9 cellular contexts compared by ENCODE assay signal in the genomic region with DNA sequence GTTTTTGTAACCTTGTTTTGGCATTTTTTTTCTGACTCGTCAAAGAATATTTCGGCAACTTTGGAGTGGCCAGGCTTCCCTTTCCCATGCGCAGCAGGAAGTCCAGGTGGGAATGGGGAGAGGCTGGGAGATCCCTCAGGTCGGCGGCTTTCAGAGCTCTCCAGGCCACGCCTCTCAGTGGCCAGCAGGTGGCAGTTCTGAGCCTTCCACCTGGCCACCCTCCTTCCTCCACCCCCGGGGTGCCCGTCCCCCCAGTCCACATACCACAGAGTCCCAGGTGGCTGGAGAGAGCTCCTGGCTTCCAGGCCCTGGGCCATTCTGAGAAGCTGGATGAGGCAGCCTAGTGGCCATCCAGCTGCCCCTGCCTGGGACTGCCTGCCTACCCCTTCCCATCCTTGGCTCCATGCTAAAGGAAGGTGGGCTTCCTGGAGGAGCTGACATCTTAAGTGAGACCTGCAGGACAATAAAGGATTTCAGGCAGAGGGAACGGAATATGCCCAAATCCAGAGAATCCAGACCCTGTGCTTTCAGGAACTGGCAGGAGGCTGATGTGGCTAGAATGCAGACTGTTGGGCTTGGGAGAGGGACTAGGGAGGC. TPM values are rescaled to one million over a fixed set of nuclear protein-coding genes. Genes with fewer than 3 reads are reported as not detected.
DNase-seq lines count a peak whose midpoint lies in the region; ATAC-seq and TF ChIP-seq lines count a peak whose summit lies in the region.
"Had no signal": no experiment of that assay in that cellular context is flagged by ENCODE, and none has a peak within 500 bp of the region (broad histone marks: within the 10 kb centered on the region; RNA-seq: fewer than 3 reads in every experiment).

No MANE protein-coding gene starts in this region.

- H3K36me3 Mint-ChIP-seq in CD8-positive, alpha-beta memory T cell = no peaks in the 10 kb centered on the region
- no peaks in the 10 kb centered on the region for H3K36me3 Mint-ChIP-seq in activated B cell treated with CpG ODN at 0.5 μM for 24 hours (ENCODE audit: low read depth)

- no peaks in the 10 kb centered on the region for H3K9me3 Mint-ChIP-seq in CD8-positive, alpha-beta memory T cell
- no peaks in the 10 kb centered on the region for H3K9me3 Mint-ChIP-seq in activated B cell treated with CpG ODN at 0.5 μM for 24 hours
- H3K9me3 Mint-ChIP-seq: dendritic cell treated with granulocyte-macrophage colony-stimulating factor and Interleukin-4, amounts not matched to agents 40 ng/mL and 50 ng/mL, for 4 days had no signal

- no peak overlapping the region for H3K4me3 Mint-ChIP-seq in CD8-positive, alpha-beta memory T cell
- H3K4me3 Mint-ChIP-seq in activated B cell treated with CpG ODN at 0.5 μM for 24 hours = no peak overlapping the region
- H3K4me3 Mint-ChIP-seq: dendritic cell treated with granulocyte-macrophage colony-stimulating factor and Interleukin-4, amounts not matched to agents 40 ng/mL and 50 ng/mL, for 4 days had no signal

- ATAC-seq in HG03280 (IDR thresholded peaks at IDR 0.05; ENCODE audit: unreplicated experiment) (peak; percentile 55), activated B cell treated with CpG ODN at 0.5 μM for 24 hours (ENCODE audit: low read depth) (peak; percentile 66), gastrocnemius medialis (no peak)

- H3K27me3 Mint-ChIP-seq in CD8-positive, alpha-beta memory T cell = peaks cover 24 to 40% of the 10 kb centered on the region in 2 donors
- peaks cover 29% of the 10 kb centered on the region for H3K27me3 Mint-ChIP-seq in activated B cell treated with CpG ODN at 0.5 μM for 24 hours

- in situ Hi-C loops in gastrocnemius medialis (cut with MboI; ENCODE audit: low sequenced_read_pairs in 4 of 4) = loop anchor here in 1 of 4 donors (25.0 kb wide), 1 partner anchor 96 kb away; no protein-coding TSS in a partner anchor

- no peak overlapping the region for H3K4me3 ChIP-seq in CD8-positive, alpha-beta memory T cell (ENCODE audit: low read length)
- no peak overlapping the region for H3K4me3 ChIP-seq in fibroblast of pulmonary artery (replicated peaks; ENCODE audit: low read depth, low read length)
- H3K4me3 ChIP-seq in gastrocnemius medialis = no peak overlapping the region

- no peaks in the 10 kb centered on the region for H3K36me3 ChIP-seq in CD8-positive, alpha-beta memory T cell (ENCODE audit: insufficient read depth, low read length)
- no peaks in the 10 kb centered on the region for H3K36me3 ChIP-seq in gastrocnemius medialis

- H3K27me3 ChIP-seq in CD8-positive, alpha-beta memory T cell (ENCODE audit: insufficient read depth, low read length, poor library complexity, severe bottlenecking) = no peaks in the 10 kb centered on the region
- no peaks in the 10 kb centered on the region for H3K27me3 ChIP-seq in gastrocnemius medialis

- no peaks in the 10 kb centered on the region for H3K4me1 ChIP-seq in CD8-positive, alpha-beta memory T cell (ENCODE audit: insufficient read depth, low read length)
- no peaks in the 10 kb centered on the region for H3K4me1 ChIP-seq in gastrocnemius medialis

- TF ChIP-seq POLR2A in gastrocnemius medialis (IDR thresholded peaks at IDR 0.05) = no peak

- DNase-seq in CD8-positive, alpha-beta memory T cell = peak in 3 of 5 donors; percentile 14 to 44 (median 25)
- no peak for DNase-seq in activated B cell treated with CpG ODN at 0.5 μM for 24 hours
- DNase-seq in fibroblast of pulmonary artery (ENCODE audit: low read depth) = no peak
- DNase-seq in gastrocnemius medialis = no peak
- no peak for DNase-seq in CD1c-positive myeloid dendritic cell (ENCODE audit: extremely low spot score)
- DNase-seq in NOMO-1 treated with dmso at 0.1 percent for 144 hours (lab: John Stamatoyannopoulos, UW; ENCODE audit: unreplicated experiment) = no peak
- no peak for DNase-seq in NCI-H187 treated with DMSO at 0.1 percent for 48 hours (lab: John Stamatoyannopoulos, UW)

- no peaks in the 10 kb centered on the region for H3K4me1 Mint-ChIP-seq in CD8-positive, alpha-beta memory T cell
- no peaks in the 10 kb centered on the region for H3K4me1 Mint-ChIP-seq in activated B cell treated with CpG ODN at 0.5 μM for 24 hours

- POLR2A ChIA-PET in CD8-positive, alpha-beta memory T cell (lab: Charles Lee) = no interaction called here
- POLR2A ChIA-PET in activated B cell treated with CpG ODN at 0.5 μM for 24 hours (lab: Charles Lee) = interaction anchor here (0.6 kb wide), 1 partner anchor 13 kb away, joined by 4 read pairs; no protein-coding TSS in a partner anchor

- intact Hi-C loops in activated B cell treated with CpG ODN at 0.5 μM for 24 hours (cut with micrococcal nuclease) (no loop called here), gastrocnemius medialis (cut with DNase I; ENCODE audit: low total_unique reads) (loop anchor here (1.0 kb wide), 1 partner anchor 14 kb away; no protein-coding TSS in a partner anchor)

- H3K27ac Mint-ChIP-seq in CD8-positive, alpha-beta memory T cell = no peak overlapping the region
- no peak overlapping the region for H3K27ac Mint-ChIP-seq in activated B cell treated with CpG ODN at 0.5 μM for 24 hours
- H3K27ac Mint-ChIP-seq: dendritic cell treated with granulocyte-macrophage colony-stimulating factor and Interleukin-4, amounts not matched to agents 40 ng/mL and 50 ng/mL, for 4 days had no signal

- H3K9me3 ChIP-seq in CD8-positive, alpha-beta memory T cell (ENCODE audit: low read length) = no peaks in the 10 kb centered on the region
- no peaks in the 10 kb centered on the region for H3K9me3 ChIP-seq in gastrocnemius medialis

- CTCF ChIA-PET in CD8-positive, alpha-beta memory T cell (lab: Charles Lee) = interaction anchor here (1.2 to 3.7 kb wide), 8 partner anchors 9 to 142 kb away, joined by 3 to 20 read pairs (median 6); no protein-coding TSS in a partner anchor
- CTCF ChIA-PET in activated B cell treated with CpG ODN at 0.5 μM for 24 hours (lab: Charles Lee) = interaction anchor here (0.6 to 1.5 kb wide), 11 partner anchors 14 to 792 kb away, joined by 3 to 5 read pairs (median 3); no protein-coding TSS in a partner anchor

- no peak for TF ChIP-seq CTCF in activated B cell treated with CpG ODN at 0.5 μM for 24 hours (IDR thresholded peaks at IDR 0.05)
- peak; percentile 45 for TF ChIP-seq CTCF in fibroblast of pulmonary artery (IDR thresholded peaks at IDR 0.05; ENCODE audit: low read length, missing control alignments)
- peak; percentile 21 to 77 (median 59) for TF ChIP-seq CTCF in gastrocnemius medialis (IDR thresholded peaks at IDR 0.05 in 4 of 5, conservative IDR thresholded peaks at IDR 0.05 in 1 of 5)

- no peak overlapping the region for H3K27ac ChIP-seq in CD8-positive, alpha-beta memory T cell (ENCODE audit: low read depth, low read length)
- no peak overlapping the region for H3K27ac ChIP-seq in gastrocnemius medialis

RNA-seq across cellular contexts. Expression of a gene that starts 46.3 kb away (rescaled TPM):
- total RNA-seq in CD8-positive, alpha-beta memory T cell = 10 to 100 TPM; 30.3 to 33.9 TPM
- 1.3 TPM for polyA plus RNA-seq in CD8-positive, alpha-beta memory T cell
- 3.4 and 4.1 TPM in 2 replicates for total RNA-seq in activated B cell treated with CpG ODN at 0.5 μM for 24 hours
- total RNA-seq in gastrocnemius medialis = 1 to 10 TPM; 2.9 to 7.3 (median 4.5) TPM

Comparison
In these comparisons a context has a peak if more than half of its experiments do, and no peak if none do; other contexts are left out.
1. DNase-seq: peak in CD8-positive, alpha-beta memory T cell (3 of 5); none in activated B cell treated with CpG ODN at 0.5 μM for 24 hours (single experiment), fibroblast of pulmonary artery (single experiment), gastrocnemius medialis (0 of 2), CD1c-positive myeloid dendritic cell (single experiment), NOMO-1 treated with dmso at 0.1 percent for 144 hours (single experiment) and NCI-H187 treated with DMSO at 0.1 percent for 48 hours (single experiment).
2. ATAC-seq: peak in HG03280 (single experiment) and activated B cell treated with CpG ODN at 0.5 μM for 24 hours (single experiment); none in gastrocnemius medialis (0 of 2).